Comparison of ENCODE assay signal across 1 cellular context in the genomic region with DNA sequence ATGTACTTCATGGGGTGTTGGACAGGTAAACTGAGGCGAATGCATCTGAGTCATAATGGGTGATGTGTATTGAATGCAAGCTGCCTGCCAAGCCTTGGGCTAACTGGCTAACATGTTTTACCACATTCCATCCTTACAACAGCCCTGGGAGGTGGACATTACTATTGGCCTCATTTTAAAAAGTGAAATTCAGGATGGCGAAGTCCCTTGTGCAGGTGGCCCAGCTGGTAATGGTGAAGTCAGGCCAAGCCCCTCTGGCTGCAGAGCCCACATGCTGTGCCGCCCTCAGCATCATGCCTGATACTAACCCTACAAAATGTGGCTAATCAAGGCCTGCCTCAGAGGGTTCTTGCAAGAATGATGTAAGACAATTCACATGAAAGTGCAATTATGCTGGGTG.
TF ChIP-seq lines count a peak whose summit lies in the region.

No MANE protein-coding gene starts in this region.

TF ChIP-seq in GM12878, 131 proteins besides CTCF, POLR2A, EP300 and RAD21:
- TF ChIP-seq CHD4 (IDR thresholded peaks at IDR 0.05), result no peak
TF ChIP-seq in GM12878: peak in this region for 0.
